Comparison of ENCODE assay signal across 27 cellular contexts in genomic region chr9:121673576-121673975, GRCh38. TPM values are rescaled to one million over a fixed set of nuclear protein-coding genes. Genes with fewer than 3 reads are reported as not detected.
"Had no signal": no experiment of that assay in that cellular context is flagged by ENCODE, and none has a peak within 500 bp of the region (broad histone marks: within the 10 kb centered on the region; RNA-seq: fewer than 3 reads in every experiment).

No MANE protein-coding gene starts in this region.

- H3K9me3 Mint-ChIP-seq: activated CD4-positive, alpha-beta T cell treated with anti-CD3 and anti-CD28 coated beads, Interleukin-2, amount 10 ng/mL, durations not matched to agents 24 days and 14 days; activated CD8-positive, alpha-beta T cell treated with anti-CD3 and anti-CD28 coated beads for 36 hours; activated naive CD8-positive, alpha-beta T cell treated with anti-CD3 and anti-CD28 coated beads for 36 hours; activated T-cell treated with anti-CD3 and anti-CD28 coated beads, Interleukin-2, amount 50 U/mL, for 72 hours; activated T-helper 17 cell treated with anti-CD3 and anti-CD28 coated beads, Interleukin-2, amount 50 U/mL, for 72 hours had no signal

- FAIRE-seq: TTC549 had no signal

- H3K36me3 Mint-ChIP-seq: activated naive CD8-positive, alpha-beta T cell treated with anti-CD3 and anti-CD28 coated beads for 36 hours had no signal

- DNase-seq: activated CD4-positive, alpha-beta T cell treated with anti-CD3 and anti-CD28 coated beads, Interleukin-2, amount 10 ng/mL, durations not matched to agents 24 days and 14 days; activated CD4-positive, alpha-beta T cell treated with anti-CD3 and anti-CD28 coated beads, Interleukin-2, amount 50 U/mL, for 4 hours; activated CD8-positive, alpha-beta T cell treated with anti-CD3 and anti-CD28 coated beads for 36 hours; activated effector memory CD4-positive, alpha-beta T cell treated with anti-CD3 and anti-CD28 coated beads, Interleukin-2, amount 50 U/mL, for 16 hours; activated naive CD4-positive, alpha-beta T cell; activated naive CD4-positive, alpha-beta T cell treated with anti-CD3 and anti-CD28 coated beads, Interleukin-2, amount 50 U/mL, for 16 hours; activated naive CD8-positive, alpha-beta T cell treated with anti-CD3 and anti-CD28 coated beads for 36 hours; activated T-cell treated with anti-CD3 and anti-CD28 coated beads, Interleukin-2, amount 50 U/mL, for 1 hour; activated T-cell treated with anti-CD3 and anti-CD28 coated beads, Interleukin-2, amount 50 U/mL, for 72 hours; amygdala; MM.1S; MV-4-11; NCI-H1092; NCI-H1436 treated with DMSO at 0.1 percent for 48 hours; NCI-H1694 treated with DMSO at 0.1 percent for 48 hours; NCI-H2029; NCI-H345; NCI-H524 treated with DMSO at 0.1 percent for 48 hours; SIG-M5; SW 1271; T-helper 1 cell; T-helper 2 cell; T1000 had no signal

- H3K27me3 Mint-ChIP-seq: brain had no signal

- H3K27ac Mint-ChIP-seq: activated CD4-positive, alpha-beta T cell treated with anti-CD3 and anti-CD28 coated beads, Interleukin-2, amount 10 ng/mL, durations not matched to agents 24 days and 14 days; activated CD8-positive, alpha-beta T cell treated with anti-CD3 and anti-CD28 coated beads for 36 hours; activated naive CD8-positive, alpha-beta T cell treated with anti-CD3 and anti-CD28 coated beads for 36 hours; activated T-cell treated with anti-CD3 and anti-CD28 coated beads, Interleukin-2, amount 50 U/mL, for 72 hours; activated T-helper 17 cell treated with anti-CD3 and anti-CD28 coated beads, Interleukin-2, amount 50 U/mL, for 72 hours had no signal

- H3K9ac ChIP-seq: KMS-11 had no signal

- H3K4me3 Mint-ChIP-seq: activated CD4-positive, alpha-beta T cell treated with anti-CD3 and anti-CD28 coated beads, Interleukin-2, amount 10 ng/mL, durations not matched to agents 24 days and 14 days; activated CD8-positive, alpha-beta T cell treated with anti-CD3 and anti-CD28 coated beads for 36 hours; activated naive CD8-positive, alpha-beta T cell treated with anti-CD3 and anti-CD28 coated beads for 36 hours; activated T-cell treated with anti-CD3 and anti-CD28 coated beads, Interleukin-2, amount 50 U/mL, for 72 hours; activated T-helper 17 cell treated with anti-CD3 and anti-CD28 coated beads, Interleukin-2, amount 50 U/mL, for 72 hours; brain had no signal

- H3K4me1 Mint-ChIP-seq: activated CD4-positive, alpha-beta T cell treated with anti-CD3 and anti-CD28 coated beads, Interleukin-2, amount 10 ng/mL, durations not matched to agents 24 days and 14 days; activated naive CD8-positive, alpha-beta T cell treated with anti-CD3 and anti-CD28 coated beads for 36 hours; activated T-helper 17 cell treated with anti-CD3 and anti-CD28 coated beads, Interleukin-2, amount 50 U/mL, for 72 hours had no signal

- H3K27ac ChIP-seq: KMS-11 had no signal

RNA-seq across cellular contexts. Expression of gene DAB2IP, which starts 22.1 kb away (rescaled TPM):
- total RNA-seq: activated CD4-positive, alpha-beta T cell treated with anti-CD3 and anti-CD28 coated beads, Interleukin-2, amount 10 ng/mL, durations not matched to agents 24 days and 14 days had no signal
